Comparison of ENCODE assay signal across 9 cellular contexts in the genomic region with DNA sequence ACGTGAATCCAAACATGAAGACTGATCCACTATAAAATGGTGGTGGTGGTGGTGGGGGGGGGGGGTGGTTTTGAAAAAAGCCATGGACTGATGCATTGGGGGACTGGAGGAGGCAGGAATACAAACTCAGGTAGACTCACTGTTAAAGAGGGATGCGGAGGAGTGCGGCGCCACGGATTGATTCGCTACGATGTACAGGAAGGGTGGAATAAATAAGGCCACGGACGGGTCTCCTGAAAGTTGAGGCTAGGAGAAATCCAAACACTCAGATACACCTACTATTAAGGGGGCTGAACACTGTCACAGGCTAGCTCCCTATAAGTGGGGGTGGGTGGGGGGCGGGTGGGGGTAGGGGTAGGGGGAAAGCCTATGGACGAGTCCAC. TPM values are rescaled to one million over a fixed set of nuclear protein-coding genes. Genes with fewer than 3 reads are reported as not detected.
DNase-seq lines count a peak whose midpoint lies in the region; ATAC-seq and TF ChIP-seq lines count a peak whose summit lies in the region.
"Had no signal": no experiment of that assay in that cellular context is flagged by ENCODE, and none has a peak within 500 bp of the region (broad histone marks: within the 10 kb centered on the region; RNA-seq: fewer than 3 reads in every experiment).

No MANE protein-coding gene starts in this region.

- H4K91ac ChIP-seq in mesenchymal stem cell (ENCODE audit: low read length), result no peak overlapping the region

- H2BK5ac ChIP-seq in mesenchymal stem cell (ENCODE audit: low read depth, low read length, poor library complexity, severe bottlenecking), result no peak overlapping the region

- no peak overlapping the region for H3K23ac ChIP-seq in mesenchymal stem cell (ENCODE audit: low read length in 2 of 2)

- peaks cover 3% of the 10 kb centered on the region for H3K79me1 ChIP-seq in mesenchymal stem cell (replicated peaks; ENCODE audit: low read length, poor library complexity, severe bottlenecking)

- H3K27me3 ChIP-seq in heart right ventricle (no peaks in the 10 kb centered on the region), mesenchymal stem cell (ENCODE audit: control insufficient read depth in 1 of 2, insufficient read depth in 1 of 2, low read length in 2 of 2) (peaks cover 0 to 3% of the 10 kb centered on the region in 2 experiments), vagina (no peaks in the 10 kb centered on the region)

- H2AFZ ChIP-seq in mesenchymal stem cell (ENCODE audit: low read depth, low read length), result no peak overlapping the region

- H4K8ac ChIP-seq in mesenchymal stem cell (ENCODE audit: low read length), result no peak overlapping the region

- no peak for TF ChIP-seq CTCF in heart right ventricle (IDR thresholded peaks at IDR 0.05)
- no peak for TF ChIP-seq CTCF in astrocyte of the spinal cord (IDR thresholded peaks at IDR 0.05; ENCODE audit: low read depth, low read length)
- no peak for TF ChIP-seq CTCF in vagina (IDR thresholded peaks at IDR 0.05)

- H3K27ac ChIP-seq in heart right ventricle (peak overlapping the region in 8 of 10 donors; percentile 72 to 89 (median 86)), mesenchymal stem cell (ENCODE audit: low read length, poor library complexity, severe bottlenecking) (no peak overlapping the region), vagina (peak overlapping the region; percentile 75)

- no peak overlapping the region for H3K4ac ChIP-seq in mesenchymal stem cell (ENCODE audit: low read depth in 1 of 2, low read length in 2 of 2)

- H3K4me2 ChIP-seq in mesenchymal stem cell (ENCODE audit: low read length, poor library complexity, severe bottlenecking), result peak overlapping the region; percentile 58

- 0 to 3% methylated on average over 9 to 11 of the region's 11 CpGs for WGBS in heart right ventricle, 2 donors
- 11% methylated on average over 1 of the region's 11 CpGs for WGBS in mesenchymal stem cell

- peak overlapping the region; percentile 89 for H3K9ac ChIP-seq in mesenchymal stem cell (ENCODE audit: low read length)

- DNase-seq in heart right ventricle (no peak), cardiac septum (ENCODE audit: low spot score) (no peak), astrocyte of the spinal cord (ENCODE audit: low read depth, low spot score) (no peak), mesenchymal stem cell (no peak), vagina (ENCODE audit: extremely low spot score in 2 of 2) (peak; percentile 16 to 86), NCI-H1105 (lab: John Stamatoyannopoulos, UW) (no peak), kidney glomerular epithelial cell (lab: John Stamatoyannopoulos, UW) (no peak)
- no peak for DNase-seq in stimulated activated CD4-positive, alpha-beta T cell treated with anti-CD3 and anti-CD28 coated beads, Interleukin-2, amount 100 ng/mL, for 48 hours

- H3K4me3 ChIP-seq in heart right ventricle (peak overlapping the region; percentile 46 to 78 (median 68)), astrocyte of the spinal cord (ENCODE audit: low read depth, low read length) (peak overlapping the region; percentile 65), mesenchymal stem cell (ENCODE audit: insufficient read depth in 1 of 2, low read depth in 1 of 2, low read length in 2 of 2) (peak overlapping the region; percentile 80 to 82), vagina (peak overlapping the region; percentile 64 to 68)

- intact Hi-C loops in heart right ventricle (cut with DNase I) (loop anchor here in 9 of 10 donors (5.0 to 10.0 kb wide), 9 partner anchors 75 to 1265 kb away; a partner anchor contains a TSS), cardiac septum (cut with DNase I) (loop anchor here (5.0 to 10.0 kb wide), 2 partner anchors 107 to 375 kb away; no protein-coding TSS in a partner anchor), vagina (cut with DNase I) (no loop called here)

- no peak for TF ChIP-seq POLR2A in vagina (IDR thresholded peaks at IDR 0.05)

- H3K9me3 ChIP-seq in heart right ventricle (no peaks in the 10 kb centered on the region), mesenchymal stem cell (ENCODE audit: control insufficient read depth, low read length) (no peaks in the 10 kb centered on the region), vagina (no peaks in the 10 kb centered on the region)

- H3K4me1 ChIP-seq in heart right ventricle, result peaks cover 0 to 29% (median 8%) of the 10 kb centered on the region in 9 donors
- H3K4me1 ChIP-seq in mesenchymal stem cell (ENCODE audit: control insufficient read depth, insufficient read depth, low read depth, low read length), result peaks cover 13% of the 10 kb centered on the region
- H3K4me1 ChIP-seq in vagina, result peaks cover 14% of the 10 kb centered on the region

- no peak overlapping the region for H2AK5ac ChIP-seq in mesenchymal stem cell (ENCODE audit: low read length, severe bottlenecking)

- no peak overlapping the region for H2BK15ac ChIP-seq in mesenchymal stem cell (ENCODE audit: low read depth, poor library complexity, severe bottlenecking)

- H3K18ac ChIP-seq in mesenchymal stem cell (ENCODE audit: low read depth in 1 of 2, low read length in 2 of 2), result peak overlapping the region in 1 of 2 experiments; percentile 90

- no peak overlapping the region for H2BK120ac ChIP-seq in mesenchymal stem cell (ENCODE audit: low read depth, low read length)

- no peak overlapping the region for H3K14ac ChIP-seq in mesenchymal stem cell (ENCODE audit: low read length in 2 of 2)

- no peak for ATAC-seq in heart right ventricle

- H3K36me3 ChIP-seq in heart right ventricle (peaks cover 0 to 25% (median 0%) of the 10 kb centered on the region in 9 donors), mesenchymal stem cell (ENCODE audit: control insufficient read depth in 1 of 2, insufficient read depth in 2 of 2, low read depth in 1 of 2, low read length in 2 of 2) (peaks cover 4 to 28% of the 10 kb centered on the region in 2 experiments), vagina (no peaks in the 10 kb centered on the region)

- in situ Hi-C loops in astrocyte of the spinal cord (cut with HindIII; ENCODE audit: low sequenced_read_pairs), result no loop called here

- H2BK12ac ChIP-seq in mesenchymal stem cell (ENCODE audit: low read length in 2 of 2), result no peak overlapping the region

RNA-seq across cellular contexts. Expression of a gene that starts 0.6 kb away (rescaled TPM):
- total RNA-seq in heart right ventricle, result 10 to 100 TPM; 22.1 to 31.1 (median 24.8) TPM
- 10 to 100 TPM in 1 of 2 donors, 1 to 10 TPM in 1; 6.9 to 34.1 TPM for polyA plus RNA-seq in heart right ventricle
- 38.2 TPM for total RNA-seq in cardiac septum
- 31.2 TPM for polyA plus RNA-seq in mesenchymal stem cell (2013, experiment 1 of 2)
- polyA plus RNA-seq in mesenchymal stem cell (2013, experiment 2 of 2), result 32.3 TPM
- 18.9 TPM for total RNA-seq in vagina

RNA-seq across cellular contexts. Expression of a gene that starts 9.2 kb away (rescaled TPM):
- 100 to 1,000 TPM in 2 of 10 donors, 10 to 100 TPM in 8; 84.1 to 113 (median 92.1) TPM for total RNA-seq in heart right ventricle
- 100 to 1,000 TPM in 1 of 2 donors, 10 to 100 TPM in 1; 89.6 to 242 TPM for polyA plus RNA-seq in heart right ventricle
- 83.2 TPM for total RNA-seq in cardiac septum
- 125 TPM for polyA plus RNA-seq in mesenchymal stem cell (2013, experiment 1 of 2)
- 128 TPM for polyA plus RNA-seq in mesenchymal stem cell (2013, experiment 2 of 2)
- total RNA-seq in vagina, result 93.3 TPM

RNA-seq across cellular contexts. Expression of a gene that starts 20.0 kb away (rescaled TPM):
- total RNA-seq in heart right ventricle, result 10 to 100 TPM in 1 of 10 donors, 1 to 10 TPM in 9; 1.1 to 12.4 (median 1.8) TPM
- polyA plus RNA-seq in heart right ventricle, result 1 to 10 TPM; 2.3 to 2.4 TPM
- 1.0 TPM for total RNA-seq in cardiac septum
- polyA plus RNA-seq in mesenchymal stem cell (2013, experiment 1 of 2), result 0.36 TPM
- 0.26 TPM for polyA plus RNA-seq in mesenchymal stem cell (2013, experiment 2 of 2)
- total RNA-seq in vagina, result 0.74 TPM

RNA-seq across cellular contexts. Expression of a gene that starts 30.1 kb away (rescaled TPM):
- total RNA-seq in heart right ventricle (10 to 100 TPM; 10.4 to 16.3 (median 13.8) TPM), cardiac septum (12.1 TPM), vagina (2.7 TPM)
- 10 to 100 TPM in 1 of 2 donors, 1 to 10 TPM in 1; 7.0 to 11.1 TPM for polyA plus RNA-seq in heart right ventricle
- 5.5 TPM for polyA plus RNA-seq in mesenchymal stem cell (2013, experiment 1 of 2)
- 5.5 TPM for polyA plus RNA-seq in mesenchymal stem cell (2013, experiment 2 of 2)
- total RNA-seq: NCI-H460 had no signal

Comparison
In these comparisons a context has a peak if more than half of its experiments do, and no peak if none do; other contexts are left out.
1. DNase-seq: peak in vagina (2 of 2); none in heart right ventricle (0 of 2), cardiac septum (single experiment), astrocyte of the spinal cord (single experiment), mesenchymal stem cell (single experiment), NCI-H1105 (single experiment), kidney glomerular epithelial cell (single experiment) and stimulated activated CD4-positive, alpha-beta T cell treated with anti-CD3 and anti-CD28 coated beads, Interleukin-2, amount 100 ng/mL, for 48 hours (0 of 2).
2. Peak in every context shown above with its lines, with median percentiles within 50 percentile points of each other: H3K4me3 ChIP-seq.